Comparison of ENCODE assay signal across 10 cellular contexts in the genomic region with DNA sequence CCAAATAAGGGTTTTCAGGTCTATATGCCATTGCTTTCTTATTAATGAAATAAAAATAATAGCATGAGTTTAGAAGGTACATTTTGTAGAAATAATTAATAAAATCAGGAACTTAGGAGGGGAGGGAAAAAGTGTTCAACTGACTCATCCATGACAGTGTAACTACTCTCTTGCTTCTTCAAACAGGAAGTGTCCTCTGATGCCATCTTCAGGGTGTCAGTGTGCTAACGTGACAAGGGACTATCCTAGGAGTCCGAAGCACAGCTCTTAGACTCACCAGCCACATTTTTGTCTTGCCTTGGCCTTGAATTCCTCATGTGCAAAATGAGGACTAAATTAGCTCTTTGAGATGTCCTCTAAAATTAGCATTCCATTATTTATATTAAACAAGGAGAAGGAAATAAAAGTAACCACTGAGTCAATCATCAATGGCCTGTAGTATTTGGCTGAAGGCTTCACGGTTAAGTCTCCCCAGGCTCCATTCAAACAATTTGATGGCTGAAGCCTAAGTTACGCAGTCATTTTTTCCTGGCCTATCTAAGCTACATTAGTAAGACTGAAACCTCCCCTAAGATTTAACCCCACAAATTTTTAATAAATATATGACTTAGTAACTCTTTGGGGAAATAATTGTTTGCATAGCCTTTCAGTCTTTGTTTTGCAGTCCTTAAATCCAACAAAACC.
DNase-seq lines count a peak whose midpoint lies in the region; ATAC-seq, FAIRE-seq and TF ChIP-seq lines count a peak whose summit lies in the region.
"Had no signal": no experiment of that assay in that cellular context is flagged by ENCODE, and none has a peak within 500 bp of the region (broad histone marks: within the 10 kb centered on the region; RNA-seq: fewer than 3 reads in every experiment).

No MANE protein-coding gene starts in this region.

- peak; percentile 13 to 53; a peak in 2 of 4 replicates for TF ChIP-seq RAD21 in K562 (CRISPR knock-in tag; conservative IDR thresholded peaks at IDR 0.05 in 1 of 2, IDR thresholded peaks at IDR 0.05 in 1 of 2)

- FAIRE-seq in K562 (lab: Jason Lieb, UNC) (peak; percentile 75), urothelium cell line (lab: Jason Lieb, UNC) (no peak)

- ATAC-seq in K562, result peak; percentile 86

- H4K20me1 ChIP-seq in K562 (replicated peaks; ENCODE audit: control insufficient read depth, insufficient read depth, low read length), result no peaks in the 10 kb centered on the region

- no peaks in the 10 kb centered on the region for H3K9me1 ChIP-seq in K562 (ENCODE audit: control insufficient read depth, insufficient read depth, low read length)

- no peak for TF ChIP-seq POLR2A in breast epithelium (IDR thresholded peaks at IDR 0.05)
- no peak for TF ChIP-seq POLR2A in K562 (conservative IDR thresholded peaks at IDR 0.05)

- WGBS in K562 (ENCODE audit: insufficient coverage, low coverage, missing lambda C conversion rate), result 64% methylated on average over 4 of the region's 4 CpGs

- no peak overlapping the region for H3K4me3 Mint-ChIP-seq in MCF 10A (ENCODE audit: unreplicated experiment)
- H3K4me3 Mint-ChIP-seq: activated CD4-positive, alpha-beta T cell treated with anti-CD3 and anti-CD28 coated beads, Interleukin-2, amount 10 ng/mL, durations not matched to agents 7 days and 5 days had no signal

- H3K27ac ChIP-seq in breast epithelium (no peak overlapping the region), HL-60 (replicated peaks) (no peak overlapping the region), K562 (ENCODE audit: extremely low read depth, low read depth, low read length) (peak overlapping the region; percentile 4; the same call in 1 of the 3 replicates)

- H3K27ac Mint-ChIP-seq in MCF 10A (ENCODE audit: low read depth, unreplicated experiment), result no peak overlapping the region
- H3K27ac Mint-ChIP-seq: activated CD4-positive, alpha-beta T cell treated with anti-CD3 and anti-CD28 coated beads, Interleukin-2, amount 10 ng/mL, durations not matched to agents 7 days and 5 days had no signal

- TF ChIP-seq EP300 in K562 (IDR thresholded peaks at IDR 0.05; ENCODE audit: low read length), result no peak

- H3K36me3 ChIP-seq in breast epithelium (no peaks in the 10 kb centered on the region), K562 (ENCODE audit: control insufficient read depth, insufficient read depth, low read length) (peaks cover 14% of the 10 kb centered on the region; the same call in 1 of the 3 replicates)

- no peaks in the 10 kb centered on the region for H3K36me3 Mint-ChIP-seq in MCF 10A (ENCODE audit: insufficient read depth, unreplicated experiment)

- no peaks in the 10 kb centered on the region for H3K27me3 ChIP-seq in breast epithelium
- H3K27me3 ChIP-seq in HL-60 (ENCODE audit: insufficient read depth, poor library complexity, severe bottlenecking), result no peaks in the 10 kb centered on the region
- no peaks in the 10 kb centered on the region for H3K27me3 ChIP-seq in K562 (ENCODE audit: control insufficient read depth in 2 of 2, insufficient read depth in 2 of 2, low read length in 2 of 2)

- BruUV-seq in MCF 10A (replicated peaks; lab: Mats Ljungman, UMichigan), result no TSS peak
- BruUV-seq in K562 (replicated peaks; lab: Mats Ljungman, UMichigan), result no TSS peak

- no peaks in the 10 kb centered on the region for H3K4me1 ChIP-seq in breast epithelium
- H3K4me1 ChIP-seq in K562 (replicated peaks in 1 of 2; ENCODE audit: control insufficient read depth in 2 of 2, insufficient read depth in 2 of 2, low read length in 2 of 2), result peaks cover 0 to 12% of the 10 kb centered on the region in 2 experiments; a peak in 2 of 5 replicates

- CTCF ChIA-PET in MCF 10A (lab: Yijun Ruan, JAX) (interaction anchor here (0.5 kb wide), 1 partner anchor 688 kb away, joined by 3 read pairs; no protein-coding TSS in a partner anchor), K562 (lab: Yijun Ruan, JAX; ENCODE audit: low intra/inter-chr PET ratio) (no interaction called here)

- no peak overlapping the region for H2AFZ ChIP-seq in K562 (ENCODE audit: low read depth, low read length)

- no peaks in the 10 kb centered on the region for H3K4me1 Mint-ChIP-seq in MCF 10A (ENCODE audit: insufficient read depth, unreplicated experiment)
- H3K4me1 Mint-ChIP-seq: activated CD4-positive, alpha-beta T cell treated with anti-CD3 and anti-CD28 coated beads, Interleukin-2, amount 10 ng/mL, durations not matched to agents 7 days and 5 days had no signal

- intact Hi-C loops in MCF 10A (cut with micrococcal nuclease) (no loop called here), breast epithelium (cut with DNase I; ENCODE audit: low total_unique reads) (no loop called here), K562 (cut with micrococcal nuclease) (no loop called here)

- TF ChIP-seq CTCF in MCF 10A (IDR thresholded peaks at IDR 0.05; ENCODE audit: unreplicated experiment), result no peak
- TF ChIP-seq CTCF in breast epithelium (IDR thresholded peaks at IDR 0.05), result no peak
- TF ChIP-seq CTCF in HL-60 (IDR thresholded peaks at IDR 0.05; ENCODE audit: insufficient read depth, low read length), result peak; percentile 22
- TF ChIP-seq CTCF in K562 (IDR thresholded peaks at IDR 0.05 in 2 of 3, conservative IDR thresholded peaks at IDR 0.05 in 1 of 3; ENCODE audit: insufficient read depth in 2 of 3, low read depth in 1 of 3, low read length in 3 of 3), result peak in 2 of 3 experiments; percentile 17 to 41; a peak in 2 of 6 replicates

- no peak overlapping the region for H3K9ac ChIP-seq in K562 (ENCODE audit: insufficient read depth in 1 of 2, low read depth in 2 of 2, low read length in 2 of 2)

- DNase-seq in MCF 10A (ENCODE audit: unreplicated experiment) (peak; percentile 27), breast epithelium (ENCODE audit: low spot score in 2 of 2) (no peak), HL-60 (ENCODE audit: low read depth in 1 of 2, low spot score in 1 of 2) (peak; percentile 7 to 72), K562 (ENCODE audit: extremely low read depth in 1 of 4, low spot score in 3 of 4) (peak; percentile 17 to 61 (median 36)), urothelium cell line (ENCODE audit: low spot score) (peak; percentile 17), GDM1 (lab: John Stamatoyannopoulos, UW) (no peak), GM19238 (ENCODE audit: insufficient read length, low spot score) (no peak), SK-N-DZ (ENCODE audit: low spot score) (no peak)
- DNase-seq: activated CD4-positive, alpha-beta T cell treated with anti-CD3 and anti-CD28 coated beads, Interleukin-2, amount 10 ng/mL, durations not matched to agents 7 days and 5 days; NCI-H1436 treated with DMSO at 0.1 percent for 48 hours had no signal

- POLR2A ChIA-PET in MCF 10A (lab: Yijun Ruan, JAX) (interaction anchor here (1.4 kb wide), 1 partner anchor 10 kb away, joined by 3 read pairs; no protein-coding TSS in a partner anchor), K562 (lab: Yijun Ruan, JAX) (no interaction called here)

- no peaks in the 10 kb centered on the region for H3K9me3 Mint-ChIP-seq in MCF 10A (ENCODE audit: unreplicated experiment)
- H3K9me3 Mint-ChIP-seq: activated CD4-positive, alpha-beta T cell treated with anti-CD3 and anti-CD28 coated beads, Interleukin-2, amount 10 ng/mL, durations not matched to agents 7 days and 5 days had no signal

- in situ Hi-C loops in K562 (cut with MboI), result loop anchor here (10.0 kb wide), 1 partner anchor 146 kb away; no protein-coding TSS in a partner anchor

- peaks cover 59% of the 10 kb centered on the region for H3K79me2 ChIP-seq in K562 (ENCODE audit: control insufficient read depth, insufficient read depth, low read length)

- H3K4me2 ChIP-seq in K562 (ENCODE audit: insufficient read depth, low read length), result no peak overlapping the region

- H3K9me3 ChIP-seq in breast epithelium (no peaks in the 10 kb centered on the region), K562 (replicated peaks; ENCODE audit: control insufficient read depth, insufficient read depth, low read depth, low read length) (no peaks in the 10 kb centered on the region)

- H3K4me3 ChIP-seq in breast epithelium (no peak overlapping the region), HL-60 (replicated peaks; ENCODE audit: insufficient read depth, low read length) (no peak overlapping the region), K562 (no peak overlapping the region)

- H3K27me3 Mint-ChIP-seq in MCF 10A (ENCODE audit: insufficient read depth, unreplicated experiment), result no peaks in the 10 kb centered on the region
- H3K27me3 Mint-ChIP-seq: activated CD4-positive, alpha-beta T cell treated with anti-CD3 and anti-CD28 coated beads, Interleukin-2, amount 10 ng/mL, durations not matched to agents 7 days and 5 days had no signal

TF ChIP-seq in K562, 482 proteins besides CTCF, POLR2A, EP300 and RAD21 (continues in another document):
- TF ChIP-seq ZNF133 (CRISPR knock-in tag; IDR thresholded peaks at IDR 0.05) (no peak), ZNF324 (CRISPR knock-in tag; IDR thresholded peaks at IDR 0.05) (no peak), STAT5B (CRISPR knock-in tag; IDR thresholded peaks at IDR 0.05) (no peak), ZNF717 (CRISPR knock-in tag; IDR thresholded peaks at IDR 0.05) (no peak), ZNF57 (CRISPR knock-in tag; IDR thresholded peaks at IDR 0.05) (no peak)
- TF ChIP-seq, protein P1, sequence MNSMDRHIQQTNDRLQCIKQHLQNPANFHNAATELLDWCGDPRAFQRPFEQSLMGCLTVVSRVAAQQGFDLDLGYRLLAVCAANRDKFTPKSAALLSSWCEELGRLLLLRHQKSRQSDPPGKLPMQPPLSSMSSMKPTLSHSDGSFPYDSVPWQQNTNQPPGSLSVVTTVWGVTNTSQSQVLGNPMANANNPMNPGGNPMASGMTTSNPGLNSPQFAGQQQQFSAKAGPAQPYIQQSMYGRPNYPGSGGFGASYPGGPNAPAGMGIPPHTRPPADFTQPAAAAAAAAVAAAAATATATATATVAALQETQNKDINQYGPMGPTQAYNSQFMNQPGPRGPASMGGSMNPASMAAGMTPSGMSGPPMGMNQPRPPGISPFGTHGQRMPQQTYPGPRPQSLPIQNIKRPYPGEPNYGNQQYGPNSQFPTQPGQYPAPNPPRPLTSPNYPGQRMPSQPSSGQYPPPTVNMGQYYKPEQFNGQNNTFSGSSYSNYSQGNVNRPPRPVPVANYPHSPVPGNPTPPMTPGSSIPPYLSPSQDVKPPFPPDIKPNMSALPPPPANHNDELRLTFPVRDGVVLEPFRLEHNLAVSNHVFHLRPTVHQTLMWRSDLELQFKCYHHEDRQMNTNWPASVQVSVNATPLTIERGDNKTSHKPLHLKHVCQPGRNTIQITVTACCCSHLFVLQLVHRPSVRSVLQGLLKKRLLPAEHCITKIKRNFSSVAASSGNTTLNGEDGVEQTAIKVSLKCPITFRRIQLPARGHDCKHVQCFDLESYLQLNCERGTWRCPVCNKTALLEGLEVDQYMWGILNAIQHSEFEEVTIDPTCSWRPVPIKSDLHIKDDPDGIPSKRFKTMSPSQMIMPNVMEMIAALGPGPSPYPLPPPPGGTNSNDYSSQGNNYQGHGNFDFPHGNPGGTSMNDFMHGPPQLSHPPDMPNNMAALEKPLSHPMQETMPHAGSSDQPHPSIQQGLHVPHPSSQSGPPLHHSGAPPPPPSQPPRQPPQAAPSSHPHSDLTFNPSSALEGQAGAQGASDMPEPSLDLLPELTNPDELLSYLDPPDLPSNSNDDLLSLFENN (IDR thresholded peaks at IDR 0.05; ENCODE audit: low read depth in 2 of 2, low read length in 2 of 2), result no peak

Comparison
In these comparisons a context has a peak if more than half of its experiments do, and no peak if none do; other contexts are left out.
1. DNase-seq: peak in MCF 10A (single experiment), HL-60 (2 of 2), K562 (4 of 4) and urothelium cell line (single experiment); none in breast epithelium (0 of 2), GDM1 (single experiment), GM19238 (single experiment) and SK-N-DZ (single experiment).
2. CTCF ChIP-seq: peak in HL-60 (single experiment) and K562 (2 of 3); none in MCF 10A (single experiment) and breast epithelium (0 of 3).